In genomic region chr4:78190595-78190994, GRCh38 we compare ENCODE assay signal across 24 cellular contexts.
DNase-seq lines count a peak whose midpoint lies in the region; ATAC-seq and TF ChIP-seq lines count a peak whose summit lies in the region.
"Had no signal": no experiment of that assay in that cellular context is flagged by ENCODE, and none has a peak within 500 bp of the region (broad histone marks: within the 10 kb centered on the region; RNA-seq: fewer than 3 reads in every experiment).

No MANE protein-coding gene starts in this region.

- H3K4me1 Mint-ChIP-seq in progenitor cell of endocrine pancreas (ENCODE audit: low read depth) = peaks cover 25% of the 10 kb centered on the region
- H3K4me1 Mint-ChIP-seq: CD14-positive monocyte; CD8-positive, alpha-beta memory T cell had no signal

- ATAC-seq in HG03135 (IDR thresholded peaks at IDR 0.05; ENCODE audit: unreplicated experiment) = no peak
- no peak for ATAC-seq in GM18498 (IDR thresholded peaks at IDR 0.05; ENCODE audit: unreplicated experiment)
- ATAC-seq: A549, GM23338, HCT116 had no signal

- peaks cover 21% of the 10 kb centered on the region for H3K9me3 Mint-ChIP-seq in progenitor cell of endocrine pancreas (ENCODE audit: low read depth)

- TF ChIP-seq POLR2A in esophagus muscularis mucosa (IDR thresholded peaks at IDR 0.05; ENCODE audit: low read depth) = no peak

- H3K27ac ChIP-seq in HEK293 (ENCODE audit: extremely low read depth, low read depth, low read length) (no peak overlapping the region), esophagus muscularis mucosa (replicated peaks in 1 of 4) (no peak overlapping the region)
- H3K27ac ChIP-seq: A549; BLaER1 treated with 17β-estradiol and CSF1 and Interleukin-3, amounts not matched to agents 10 nM and 100 nM had no signal

- TF ChIP-seq EP300 in esophagus muscularis mucosa (IDR thresholded peaks at IDR 0.05) = no peak

- H3K4me3 ChIP-seq in HEK293 (ENCODE audit: low read depth, low read length) = no peak overlapping the region
- H3K4me3 ChIP-seq in esophagus muscularis mucosa = no peak overlapping the region
- H3K4me3 ChIP-seq: A549; BLaER1 treated with 17β-estradiol and CSF1 and Interleukin-3, amounts not matched to agents 10 nM and 100 nM; GM23338 had no signal

- H3K27me3 ChIP-seq in esophagus muscularis mucosa = no peaks in the 10 kb centered on the region
- H3K27me3 ChIP-seq: BE2C; BLaER1 treated with 17β-estradiol and CSF1 and Interleukin-3, amounts not matched to agents 10 nM and 100 nM had no signal

- intact Hi-C loops in esophagus muscularis mucosa (cut with DNase I) = no loop called here

- H3K9me3 ChIP-seq in HEK293 (ENCODE audit: control insufficient read depth, insufficient read depth, low read depth, low read length) (no peaks in the 10 kb centered on the region), esophagus muscularis mucosa (peaks cover 0 to 8% (median 4%) of the 10 kb centered on the region in 4 donors)
- H3K9me3 ChIP-seq: A549, BE2C had no signal

- peak overlapping the region; percentile 53 for H3K27ac Mint-ChIP-seq in progenitor cell of endocrine pancreas
- H3K27ac Mint-ChIP-seq: CD14-positive monocyte; CD4-positive, alpha-beta T cell; CD8-positive, alpha-beta memory T cell; GM23338; HFFc6 had no signal

- no peaks in the 10 kb centered on the region for H3K27me3 Mint-ChIP-seq in progenitor cell of endocrine pancreas
- H3K27me3 Mint-ChIP-seq: CD4-positive, alpha-beta T cell had no signal

- H3K4me1 ChIP-seq in HEK293 (ENCODE audit: control insufficient read depth, insufficient read depth, low read length) (no peaks in the 10 kb centered on the region), esophagus muscularis mucosa (no peaks in the 10 kb centered on the region)
- H3K4me1 ChIP-seq: A549; BE2C; BLaER1 treated with 17β-estradiol and CSF1 and Interleukin-3, amounts not matched to agents 10 nM and 100 nM had no signal

- CTCF ChIA-PET in HEK293 (lab: Yijun Ruan, JAX) = no interaction called here

- H3K4me3 Mint-ChIP-seq in progenitor cell of endocrine pancreas (ENCODE audit: low read depth) = no peak overlapping the region
- H3K4me3 Mint-ChIP-seq: CD14-positive monocyte; CD4-positive, alpha-beta T cell; CD8-positive, alpha-beta memory T cell; GM23338; H9; HFFc6 had no signal

- H3K36me3 ChIP-seq in HEK293 (ENCODE audit: control insufficient read depth in 2 of 2, insufficient read depth in 1 of 2, low read length in 2 of 2) (no peaks in the 10 kb centered on the region), esophagus muscularis mucosa (no peaks in the 10 kb centered on the region)
- H3K36me3 ChIP-seq: BE2C; BLaER1 treated with 17β-estradiol and CSF1 and Interleukin-3, amounts not matched to agents 10 nM and 100 nM had no signal

- POLR2A ChIA-PET in HEK293 (lab: Yijun Ruan, JAX) = no interaction called here

- DNase-seq in NCI-H526 (lab: John Stamatoyannopoulos, UW) (peak; percentile 68 to 69), esophagus muscularis mucosa (ENCODE audit: extremely low spot score) (peak; percentile 45), progenitor cell of endocrine pancreas (ENCODE audit: low spot score, unreplicated experiment) (no peak), DMS153 treated with DMSO at 0.1 percent for 48 hours (lab: John Stamatoyannopoulos, UW; ENCODE audit: unreplicated experiment) (no peak)
- DNase-seq: 8988T; ACHN; AML-193; BE2C; CD4-positive, alpha-beta T cell; CD8-positive, alpha-beta memory T cell; DMS 273 treated with DMSO at 0.1 percent for 48 hours; DMS53; DMS79 treated with DMSO at 0.1 percent for 48 hours; GF-D8; H9; HFFc6 had no signal

- TF ChIP-seq CTCF in HEK293 (tag by site-specific recombination; IDR thresholded peaks at IDR 0.05) (no peak), esophagus muscularis mucosa (IDR thresholded peaks at IDR 0.05) (no peak), progenitor cell of endocrine pancreas (IDR thresholded peaks at IDR 0.05; ENCODE audit: unreplicated experiment) (no peak)

- peaks cover 25% of the 10 kb centered on the region for H3K36me3 Mint-ChIP-seq in progenitor cell of endocrine pancreas (ENCODE audit: insufficient read depth)
- H3K36me3 Mint-ChIP-seq: CD14-positive monocyte; CD8-positive, alpha-beta memory T cell had no signal

TF ChIP-seq in HEK293, 187 proteins besides CTCF, POLR2A, EP300 and RAD21:
- no peak for TF ChIP-seq ZNF473 (tag by site-specific recombination; IDR thresholded peaks at IDR 0.05)
- TF ChIP-seq, protein P1, sequence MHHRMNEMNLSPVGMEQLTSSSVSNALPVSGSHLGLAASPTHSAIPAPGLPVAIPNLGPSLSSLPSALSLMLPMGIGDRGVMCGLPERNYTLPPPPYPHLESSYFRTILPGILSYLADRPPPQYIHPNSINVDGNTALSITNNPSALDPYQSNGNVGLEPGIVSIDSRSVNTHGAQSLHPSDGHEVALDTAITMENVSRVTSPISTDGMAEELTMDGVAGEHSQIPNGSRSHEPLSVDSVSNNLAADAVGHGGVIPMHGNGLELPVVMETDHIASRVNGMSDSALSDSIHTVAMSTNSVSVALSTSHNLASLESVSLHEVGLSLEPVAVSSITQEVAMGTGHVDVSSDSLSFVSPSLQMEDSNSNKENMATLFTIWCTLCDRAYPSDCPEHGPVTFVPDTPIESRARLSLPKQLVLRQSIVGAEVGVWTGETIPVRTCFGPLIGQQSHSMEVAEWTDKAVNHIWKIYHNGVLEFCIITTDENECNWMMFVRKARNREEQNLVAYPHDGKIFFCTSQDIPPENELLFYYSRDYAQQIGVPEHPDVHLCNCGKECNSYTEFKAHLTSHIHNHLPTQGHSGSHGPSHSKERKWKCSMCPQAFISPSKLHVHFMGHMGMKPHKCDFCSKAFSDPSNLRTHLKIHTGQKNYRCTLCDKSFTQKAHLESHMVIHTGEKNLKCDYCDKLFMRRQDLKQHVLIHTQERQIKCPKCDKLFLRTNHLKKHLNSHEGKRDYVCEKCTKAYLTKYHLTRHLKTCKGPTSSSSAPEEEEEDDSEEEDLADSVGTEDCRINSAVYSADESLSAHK (tag by site-specific recombination; IDR thresholded peaks at IDR 0.05) = peak; percentile 88
- TF ChIP-seq ZNF704 (tag by site-specific recombination; IDR thresholded peaks at IDR 0.05) = no peak

Comparison
In these comparisons a context has a peak if more than half of its experiments do, and no peak if none do; other contexts are left out.
1. DNase-seq: peak in NCI-H526 (2 of 2) and esophagus muscularis mucosa (single experiment); none in progenitor cell of endocrine pancreas (single experiment) and DMS153 treated with DMSO at 0.1 percent for 48 hours (single experiment).